Comparison of ENCODE assay signal across 1 cellular context in the genomic region with DNA sequence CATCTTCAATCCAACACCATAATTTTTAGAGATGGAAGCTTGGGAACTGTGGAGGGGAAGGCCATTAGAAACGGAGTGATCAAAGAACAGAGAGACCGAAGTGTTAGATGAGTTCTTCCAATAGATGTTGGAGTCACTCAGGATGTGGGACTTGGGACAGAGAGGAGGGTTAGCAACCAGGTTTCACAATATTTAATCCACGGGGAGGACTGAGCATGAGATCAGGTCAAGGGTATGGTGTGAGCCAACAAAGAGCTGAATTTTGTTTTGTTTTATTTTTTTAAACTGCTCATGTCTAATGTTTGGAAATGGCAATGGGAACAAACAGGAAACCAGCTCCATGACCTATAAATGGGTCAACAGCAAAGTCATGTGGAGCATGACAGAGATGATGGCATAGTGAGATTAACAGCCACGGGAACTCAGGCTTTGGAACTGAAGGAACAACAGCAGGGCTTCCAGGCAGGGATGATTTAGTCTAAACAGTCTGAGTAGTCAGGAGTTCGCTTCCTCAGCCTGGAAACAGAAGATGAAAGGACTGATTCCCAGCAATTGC.
TF ChIP-seq lines count a peak whose summit lies in the region.

No MANE protein-coding gene starts in this region.

TF ChIP-seq in GM23338, 12 proteins besides CTCF, POLR2A, EP300 and RAD21 (continued from another document):
- TF ChIP-seq, protein P1, sequence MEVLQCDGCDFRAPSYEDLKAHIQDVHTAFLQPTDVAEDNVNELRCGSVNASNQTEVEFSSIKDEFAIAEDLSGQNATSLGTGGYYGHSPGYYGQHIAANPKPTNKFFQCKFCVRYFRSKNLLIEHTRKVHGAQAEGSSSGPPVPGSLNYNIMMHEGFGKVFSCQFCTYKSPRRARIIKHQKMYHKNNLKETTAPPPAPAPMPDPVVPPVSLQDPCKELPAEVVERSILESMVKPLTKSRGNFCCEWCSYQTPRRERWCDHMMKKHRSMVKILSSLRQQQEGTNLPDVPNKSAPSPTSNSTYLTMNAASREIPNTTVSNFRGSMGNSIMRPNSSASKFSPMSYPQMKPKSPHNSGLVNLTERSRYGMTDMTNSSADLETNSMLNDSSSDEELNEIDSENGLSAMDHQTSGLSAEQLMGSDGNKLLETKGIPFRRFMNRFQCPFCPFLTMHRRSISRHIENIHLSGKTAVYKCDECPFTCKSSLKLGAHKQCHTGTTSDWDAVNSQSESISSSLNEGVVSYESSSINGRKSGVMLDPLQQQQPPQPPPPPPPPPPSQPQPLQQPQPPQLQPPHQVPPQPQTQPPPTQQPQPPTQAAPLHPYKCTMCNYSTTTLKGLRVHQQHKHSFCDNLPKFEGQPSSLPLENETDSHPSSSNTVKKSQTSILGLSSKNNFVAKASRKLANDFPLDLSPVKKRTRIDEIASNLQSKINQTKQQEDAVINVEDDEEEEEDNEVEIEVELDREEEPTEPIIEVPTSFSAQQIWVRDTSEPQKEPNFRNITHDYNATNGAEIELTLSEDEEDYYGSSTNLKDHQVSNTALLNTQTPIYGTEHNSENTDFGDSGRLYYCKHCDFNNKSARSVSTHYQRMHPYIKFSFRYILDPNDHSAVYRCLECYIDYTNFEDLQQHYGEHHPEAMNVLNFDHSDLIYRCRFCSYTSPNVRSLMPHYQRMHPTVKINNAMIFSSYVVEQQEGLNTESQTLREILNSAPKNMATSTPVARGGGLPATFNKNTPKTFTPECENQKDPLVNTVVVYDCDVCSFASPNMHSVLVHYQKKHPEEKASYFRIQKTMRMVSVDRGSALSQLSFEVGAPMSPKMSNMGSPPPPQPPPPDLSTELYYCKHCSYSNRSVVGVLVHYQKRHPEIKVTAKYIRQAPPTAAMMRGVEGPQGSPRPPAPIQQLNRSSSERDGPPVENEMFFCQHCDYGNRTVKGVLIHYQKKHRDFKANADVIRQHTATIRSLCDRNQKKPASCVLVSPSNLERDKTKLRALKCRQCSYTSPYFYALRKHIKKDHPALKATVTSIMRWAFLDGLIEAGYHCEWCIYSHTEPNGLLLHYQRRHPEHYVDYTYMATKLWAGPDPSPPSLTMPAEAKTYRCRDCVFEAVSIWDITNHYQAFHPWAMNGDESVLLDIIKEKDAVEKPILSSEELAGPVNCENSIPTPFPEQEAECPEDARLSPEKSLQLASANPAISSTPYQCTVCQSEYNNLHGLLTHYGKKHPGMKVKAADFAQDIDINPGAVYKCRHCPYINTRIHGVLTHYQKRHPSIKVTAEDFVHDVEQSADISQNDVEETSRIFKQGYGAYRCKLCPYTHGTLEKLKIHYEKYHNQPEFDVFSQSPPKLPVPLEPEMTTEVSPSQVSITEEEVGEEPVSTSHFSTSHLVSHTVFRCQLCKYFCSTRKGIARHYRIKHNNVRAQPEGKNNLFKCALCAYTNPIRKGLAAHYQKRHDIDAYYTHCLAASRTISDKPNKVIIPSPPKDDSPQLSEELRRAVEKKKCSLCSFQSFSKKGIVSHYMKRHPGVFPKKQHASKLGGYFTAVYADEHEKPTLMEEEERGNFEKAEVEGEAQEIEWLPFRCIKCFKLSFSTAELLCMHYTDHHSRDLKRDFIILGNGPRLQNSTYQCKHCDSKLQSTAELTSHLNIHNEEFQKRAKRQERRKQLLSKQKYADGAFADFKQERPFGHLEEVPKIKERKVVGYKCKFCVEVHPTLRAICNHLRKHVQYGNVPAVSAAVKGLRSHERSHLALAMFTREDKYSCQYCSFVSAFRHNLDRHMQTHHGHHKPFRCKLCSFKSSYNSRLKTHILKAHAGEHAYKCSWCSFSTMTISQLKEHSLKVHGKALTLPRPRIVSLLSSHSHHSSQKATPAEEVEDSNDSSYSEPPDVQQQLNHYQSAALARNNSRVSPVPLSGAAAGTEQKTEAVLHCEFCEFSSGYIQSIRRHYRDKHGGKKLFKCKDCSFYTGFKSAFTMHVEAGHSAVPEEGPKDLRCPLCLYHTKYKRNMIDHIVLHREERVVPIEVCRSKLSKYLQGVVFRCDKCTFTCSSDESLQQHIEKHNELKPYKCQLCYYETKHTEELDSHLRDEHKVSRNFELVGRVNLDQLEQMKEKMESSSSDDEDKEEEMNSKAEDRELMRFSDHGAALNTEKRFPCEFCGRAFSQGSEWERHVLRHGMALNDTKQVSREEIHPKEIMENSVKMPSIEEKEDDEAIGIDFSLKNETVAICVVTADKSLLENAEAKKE (CRISPR knock-in tag; IDR thresholded peaks at IDR 0.05) = no peak
- TF ChIP-seq ZNF331 (CRISPR knock-in tag; IDR thresholded peaks at IDR 0.05; ENCODE audit: low read depth) = no peak
- TF ChIP-seq, protein P2, sequence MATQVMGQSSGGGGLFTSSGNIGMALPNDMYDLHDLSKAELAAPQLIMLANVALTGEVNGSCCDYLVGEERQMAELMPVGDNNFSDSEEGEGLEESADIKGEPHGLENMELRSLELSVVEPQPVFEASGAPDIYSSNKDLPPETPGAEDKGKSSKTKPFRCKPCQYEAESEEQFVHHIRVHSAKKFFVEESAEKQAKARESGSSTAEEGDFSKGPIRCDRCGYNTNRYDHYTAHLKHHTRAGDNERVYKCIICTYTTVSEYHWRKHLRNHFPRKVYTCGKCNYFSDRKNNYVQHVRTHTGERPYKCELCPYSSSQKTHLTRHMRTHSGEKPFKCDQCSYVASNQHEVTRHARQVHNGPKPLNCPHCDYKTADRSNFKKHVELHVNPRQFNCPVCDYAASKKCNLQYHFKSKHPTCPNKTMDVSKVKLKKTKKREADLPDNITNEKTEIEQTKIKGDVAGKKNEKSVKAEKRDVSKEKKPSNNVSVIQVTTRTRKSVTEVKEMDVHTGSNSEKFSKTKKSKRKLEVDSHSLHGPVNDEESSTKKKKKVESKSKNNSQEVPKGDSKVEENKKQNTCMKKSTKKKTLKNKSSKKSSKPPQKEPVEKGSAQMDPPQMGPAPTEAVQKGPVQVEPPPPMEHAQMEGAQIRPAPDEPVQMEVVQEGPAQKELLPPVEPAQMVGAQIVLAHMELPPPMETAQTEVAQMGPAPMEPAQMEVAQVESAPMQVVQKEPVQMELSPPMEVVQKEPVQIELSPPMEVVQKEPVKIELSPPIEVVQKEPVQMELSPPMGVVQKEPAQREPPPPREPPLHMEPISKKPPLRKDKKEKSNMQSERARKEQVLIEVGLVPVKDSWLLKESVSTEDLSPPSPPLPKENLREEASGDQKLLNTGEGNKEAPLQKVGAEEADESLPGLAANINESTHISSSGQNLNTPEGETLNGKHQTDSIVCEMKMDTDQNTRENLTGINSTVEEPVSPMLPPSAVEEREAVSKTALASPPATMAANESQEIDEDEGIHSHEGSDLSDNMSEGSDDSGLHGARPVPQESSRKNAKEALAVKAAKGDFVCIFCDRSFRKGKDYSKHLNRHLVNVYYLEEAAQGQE (IDR thresholded peaks at IDR 0.05; ENCODE audit: unreplicated experiment) = no peak
- no peak for TF ChIP-seq CREB1 (CRISPR knock-in tag; IDR thresholded peaks at IDR 0.05; ENCODE audit: low read depth)
- TF ChIP-seq STAT1 (IDR thresholded peaks at IDR 0.05; ENCODE audit: unreplicated experiment) = no peak
- TF ChIP-seq, protein P3, sequence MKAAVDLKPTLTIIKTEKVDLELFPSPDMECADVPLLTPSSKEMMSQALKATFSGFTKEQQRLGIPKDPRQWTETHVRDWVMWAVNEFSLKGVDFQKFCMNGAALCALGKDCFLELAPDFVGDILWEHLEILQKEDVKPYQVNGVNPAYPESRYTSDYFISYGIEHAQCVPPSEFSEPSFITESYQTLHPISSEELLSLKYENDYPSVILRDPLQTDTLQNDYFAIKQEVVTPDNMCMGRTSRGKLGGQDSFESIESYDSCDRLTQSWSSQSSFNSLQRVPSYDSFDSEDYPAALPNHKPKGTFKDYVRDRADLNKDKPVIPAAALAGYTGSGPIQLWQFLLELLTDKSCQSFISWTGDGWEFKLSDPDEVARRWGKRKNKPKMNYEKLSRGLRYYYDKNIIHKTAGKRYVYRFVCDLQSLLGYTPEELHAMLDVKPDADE (IDR thresholded peaks at IDR 0.05) = no peak
